19 cellular contexts compared by ENCODE assay signal in the genomic region with DNA sequence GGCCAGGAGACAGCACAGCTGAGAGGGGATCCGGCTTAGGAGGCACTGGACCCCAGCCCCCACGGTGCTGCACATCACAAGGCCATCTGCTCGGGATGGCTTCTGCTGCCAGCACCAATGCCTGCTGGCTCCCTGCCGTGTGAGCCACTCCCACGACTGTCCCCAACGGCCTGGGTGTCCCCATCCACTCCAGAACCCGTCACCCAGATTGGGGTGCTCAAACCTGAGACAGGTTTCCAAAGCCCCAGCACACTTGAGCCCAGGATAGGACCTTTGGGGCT.
A peak's percentile ranks its signal among the peaks of the same experiment; 100 is the strongest.
DNase-seq lines count a peak whose midpoint lies in the region; ATAC-seq and TF ChIP-seq lines count a peak whose summit lies in the region.
"Had no signal": no experiment of that assay in that cellular context is flagged by ENCODE, and none has a peak within 500 bp of the region (broad histone marks: within the 10 kb centered on the region; RNA-seq: fewer than 3 reads in every experiment).

No MANE protein-coding gene starts in this region.

- no peak for ATAC-seq in body of pancreas

- CTCF ChIA-PET in mammary epithelial cell (lab: Charles Lee; ENCODE audit: low non-redundant PET), result no interaction called here

- peaks cover 23% of the 10 kb centered on the region for H3K36me3 Mint-ChIP-seq in osteocyte (ENCODE audit: unreplicated experiment)

- H3K79me2 ChIP-seq in mammary epithelial cell (ENCODE audit: insufficient read depth, low read length), result peaks cover 12% of the 10 kb centered on the region

- peak overlapping the region; percentile 31 for H3K27ac Mint-ChIP-seq in osteocyte (ENCODE audit: unreplicated experiment)
- H3K27ac Mint-ChIP-seq: activated B cell treated with CpG ODN at 0.5 μM for 24 hours; CD4-positive, alpha-beta memory T cell; dendritic cell treated with granulocyte-macrophage colony-stimulating factor and Interleukin-4, amounts not matched to agents 40 ng/mL and 50 ng/mL, for 4 days; neural progenitor cell; T-helper 1 cell treated with Interleukin-12 subunit alpha and Interleukin-12 subunit beta and Interleukin-4 antibody, amounts not matched to agents 30 μg/mL and 1 μg/mL, for 36 hours had no signal

- no peak overlapping the region for H3K4me3 Mint-ChIP-seq in osteocyte (ENCODE audit: unreplicated experiment)
- H3K4me3 Mint-ChIP-seq: activated B cell treated with CpG ODN at 0.5 μM for 24 hours; CD4-positive, alpha-beta memory T cell; dendritic cell treated with granulocyte-macrophage colony-stimulating factor and Interleukin-4, amounts not matched to agents 40 ng/mL and 50 ng/mL, for 4 days; neural progenitor cell; T-helper 1 cell treated with Interleukin-12 subunit alpha and Interleukin-12 subunit beta and Interleukin-4 antibody, amounts not matched to agents 30 μg/mL and 1 μg/mL, for 36 hours had no signal

- H3K27me3 ChIP-seq in breast epithelium (no peaks in the 10 kb centered on the region), mammary epithelial cell (ENCODE audit: insufficient read depth, low read length) (no peaks in the 10 kb centered on the region), body of pancreas (no peaks in the 10 kb centered on the region), uterus (no peaks in the 10 kb centered on the region), spleen (replicated peaks in 1 of 7) (no peaks in the 10 kb centered on the region)
- H3K27me3 ChIP-seq: neural progenitor cell, thyroid gland had no signal

- H3K4me2 ChIP-seq in mammary epithelial cell (ENCODE audit: insufficient read depth, low read depth, low read length), result no peak overlapping the region
- H3K4me2 ChIP-seq: neural progenitor cell had no signal

- no peak overlapping the region for H2AFZ ChIP-seq in mammary epithelial cell (ENCODE audit: low read depth, low read length)
- H2AFZ ChIP-seq: neural progenitor cell had no signal

- BruUV-seq in mammary epithelial cell (replicated peaks; lab: Mats Ljungman, UMichigan), result no TSS peak

- intact Hi-C loops in breast epithelium (cut with DNase I; ENCODE audit: low total_unique reads), result no loop called here
- intact Hi-C loops in mammary epithelial cell (cut with micrococcal nuclease), result no loop called here
- intact Hi-C loops in body of pancreas (cut with DNase I), result no loop called here
- intact Hi-C loops in uterus (cut with DNase I; ENCODE audit: low total_unique reads), result no loop called here
- intact Hi-C loops in spleen (cut with DNase I; ENCODE audit: low total_unique reads), result no loop called here

- TF ChIP-seq CTCF in breast epithelium (IDR thresholded peaks at IDR 0.05) (no peak), mammary epithelial cell (conservative IDR thresholded peaks at IDR 0.05 in 1 of 2, IDR thresholded peaks at IDR 0.05 in 1 of 2; ENCODE audit: extremely low read depth in 1 of 2, insufficient read depth in 1 of 2, low read depth in 1 of 2, low read length in 2 of 2) (no peak), body of pancreas (IDR thresholded peaks at IDR 0.05) (no peak), osteocyte (IDR thresholded peaks at IDR 0.05) (no peak), uterus (IDR thresholded peaks at IDR 0.05) (no peak), spleen (IDR thresholded peaks at IDR 0.05 in 8 of 11, conservative IDR thresholded peaks at IDR 0.05 in 3 of 11) (no peak)

- WGBS in mammary epithelial cell (ENCODE audit: low coverage, missing lambda C conversion rate), result 64% methylated on average over 6 of the region's 7 CpGs
- 44 to 48% methylated on average over 5 to 7 of the region's 7 CpGs for WGBS in body of pancreas, 2 donors
- 64 to 81% (median 70%) methylated on average over 3 to 7 of the region's 7 CpGs for WGBS in spleen, 5 donors

- H3K4me3 ChIP-seq in breast epithelium (no peak overlapping the region), mammary epithelial cell (replicated peaks in 1 of 3; ENCODE audit: insufficient read depth in 1 of 3, low read depth in 2 of 3, low read length in 3 of 3) (no peak overlapping the region), body of pancreas (no peak overlapping the region), uterus (no peak overlapping the region), spleen (no peak overlapping the region)
- H3K4me3 ChIP-seq: neural progenitor cell, thyroid gland had no signal

- no peaks in the 10 kb centered on the region for H3K27me3 Mint-ChIP-seq in osteocyte (ENCODE audit: unreplicated experiment)
- H3K27me3 Mint-ChIP-seq: activated B cell treated with CpG ODN at 0.5 μM for 24 hours; CD4-positive, alpha-beta memory T cell; dendritic cell treated with granulocyte-macrophage colony-stimulating factor and Interleukin-4, amounts not matched to agents 40 ng/mL and 50 ng/mL, for 4 days had no signal

- H4K20me1 ChIP-seq in mammary epithelial cell (ENCODE audit: insufficient read depth, low read length), result no peaks in the 10 kb centered on the region

- in situ Hi-C loops in mammary epithelial cell (cut with MboI; ENCODE audit: low sequenced_read_pairs in 2 of 2), result no loop called here

- H3K4me1 ChIP-seq in breast epithelium (peaks cover 12 to 20% of the 10 kb centered on the region in 2 donors), mammary epithelial cell (ENCODE audit: insufficient read depth, low read length) (peaks cover 10% of the 10 kb centered on the region), body of pancreas (peaks cover 48% of the 10 kb centered on the region), uterus (peaks cover 30 to 59% of the 10 kb centered on the region in 2 donors), spleen (peaks cover 9 to 74% (median 49%) of the 10 kb centered on the region in 6 donors)

- H3K27ac ChIP-seq in breast epithelium (peak overlapping the region; percentile 84 to 88), mammary epithelial cell (ENCODE audit: insufficient read depth, low read depth, low read length) (no peak overlapping the region), body of pancreas (peak overlapping the region; percentile 23 to 73 (median 67)), uterus (peak overlapping the region; percentile 72 to 90), spleen (peak overlapping the region in 1 of 8 donors; percentile 17)
- H3K27ac ChIP-seq: neural progenitor cell had no signal

- TF ChIP-seq POLR2A in breast epithelium (IDR thresholded peaks at IDR 0.05), result no peak
- no peak for TF ChIP-seq POLR2A in body of pancreas (IDR thresholded peaks at IDR 0.05)
- TF ChIP-seq POLR2A in uterus (IDR thresholded peaks at IDR 0.05), result no peak
- no peak for TF ChIP-seq POLR2A in spleen (IDR thresholded peaks at IDR 0.05)

- H3K4me1 Mint-ChIP-seq in osteocyte (ENCODE audit: unreplicated experiment), result peaks cover 58% of the 10 kb centered on the region

- H3K36me3 ChIP-seq in breast epithelium, result no peaks in the 10 kb centered on the region
- peaks cover 15% of the 10 kb centered on the region for H3K36me3 ChIP-seq in mammary epithelial cell (ENCODE audit: insufficient read depth, low read length)
- no peaks in the 10 kb centered on the region for H3K36me3 ChIP-seq in body of pancreas (replicated peaks in 1 of 2; ENCODE audit: insufficient read depth in 1 of 2, low read depth in 2 of 2)
- H3K36me3 ChIP-seq in uterus, result no peaks in the 10 kb centered on the region
- H3K36me3 ChIP-seq in spleen, result peaks cover 0 to 90% (median 68%) of the 10 kb centered on the region in 6 donors
- H3K36me3 ChIP-seq: neural progenitor cell had no signal

- H3K9ac ChIP-seq in mammary epithelial cell (ENCODE audit: insufficient read depth, low read length), result no peak overlapping the region
- H3K9ac ChIP-seq: neural progenitor cell had no signal

- DNase-seq in breast epithelium (ENCODE audit: low spot score in 2 of 2) (no peak), mammary epithelial cell (no peak), body of pancreas (no peak), osteocyte (ENCODE audit: extremely low spot score, unreplicated experiment) (no peak), uterus (no peak), spleen (no peak), H4 (ENCODE audit: low spot score) (no peak)
- DNase-seq in activated CD8-positive, alpha-beta memory T cell treated with anti-CD3 and anti-CD28 coated beads for 24 hours, result no peak
- DNase-seq: activated B cell treated with CpG ODN at 0.5 μM for 24 hours; activated effector memory CD4-positive, alpha-beta T cell treated with Interleukin-2 at 50 U/mL for 16 hours; CD4-positive, alpha-beta memory T cell; EL; islet precursor cell; KG1; NK-92 treated with Interleukin-12 subunit alpha and Interleukin-12 subunit beta, amount 100 ng/mL, for 24 hours; thyroid gland had no signal

- no peaks in the 10 kb centered on the region for H3K9me3 Mint-ChIP-seq in osteocyte (ENCODE audit: unreplicated experiment)
- H3K9me3 Mint-ChIP-seq: activated B cell treated with CpG ODN at 0.5 μM for 24 hours; dendritic cell treated with granulocyte-macrophage colony-stimulating factor and Interleukin-4, amounts not matched to agents 40 ng/mL and 50 ng/mL, for 4 days; neural progenitor cell; T-helper 1 cell treated with Interleukin-12 subunit alpha and Interleukin-12 subunit beta and Interleukin-4 antibody, amounts not matched to agents 30 μg/mL and 1 μg/mL, for 36 hours had no signal

- dilution Hi-C loops in mammary epithelial cell (cut with HindIII; ENCODE audit: low sequenced_read_pairs), result loop anchor here (5.0 to 10.0 kb wide), 3 partner anchors 45 to 337 kb away; no protein-coding TSS in a partner anchor

- H3K9me3 ChIP-seq in breast epithelium, result no peaks in the 10 kb centered on the region
- H3K9me3 ChIP-seq in mammary epithelial cell (replicated peaks; ENCODE audit: insufficient read depth, low read length), result no peaks in the 10 kb centered on the region
- no peaks in the 10 kb centered on the region for H3K9me3 ChIP-seq in body of pancreas
- no peaks in the 10 kb centered on the region for H3K9me3 ChIP-seq in uterus
- no peaks in the 10 kb centered on the region for H3K9me3 ChIP-seq in spleen
- H3K9me3 ChIP-seq: thyroid gland had no signal
